ENCODE assay signal across 21 cellular contexts in genomic region chr1:96515925-96516324, GRCh38.
DNase-seq lines count a peak whose midpoint lies in the region; ATAC-seq and TF ChIP-seq lines count a peak whose summit lies in the region.
"Had no signal": no experiment of that assay in that cellular context is flagged by ENCODE, and none has a peak within 500 bp of the region (broad histone marks: within the 10 kb centered on the region; RNA-seq: fewer than 3 reads in every experiment).

No MANE protein-coding gene starts in this region.

- H3K4me3 ChIP-seq in heart right ventricle, result no peak overlapping the region
- no peak overlapping the region for H3K4me3 ChIP-seq in adrenal gland
- H3K4me3 ChIP-seq: prostate gland, SK-N-MC, skin epidermis, uterus had no signal

- H3K27ac ChIP-seq in heart right ventricle (no peak overlapping the region), adrenal gland (no peak overlapping the region)
- H3K27ac ChIP-seq: prostate gland, SK-N-MC, skin epidermis, uterus had no signal

- DNase-seq in medulla oblongata (ENCODE audit: extremely low spot score) (no peak), heart right ventricle (no peak), adrenal gland (no peak)
- DNase-seq: activated T-cell treated with anti-CD3 and anti-CD28 coated beads, Interleukin-2, amount 50 U/mL, for 72 hours; CD4-positive, CD25-positive, alpha-beta regulatory T cell; DMS53; H9; NCI-H1436; NCI-H2171; NCI-H774; stimulated activated CD4-positive, alpha-beta T cell treated with anti-CD3 and anti-CD28 coated beads, Interleukin-2, amount 100 ng/mL, for 48 hours; uterus had no signal

- no peaks in the 10 kb centered on the region for H3K36me3 ChIP-seq in heart right ventricle
- H3K36me3 ChIP-seq in adrenal gland (replicated peaks in 1 of 2), result no peaks in the 10 kb centered on the region
- H3K36me3 ChIP-seq: prostate gland, uterus had no signal

- H3K4me1 ChIP-seq in heart right ventricle (peaks cover 0 to 6% (median 0%) of the 10 kb centered on the region in 9 donors), adrenal gland (replicated peaks in 1 of 2) (no peaks in the 10 kb centered on the region)
- H3K4me1 ChIP-seq: prostate gland had no signal

- WGBS in heart right ventricle, 2 donors, result 91 to 100% methylated on average over 1 of the region's 1 CpG
- 94 to 97% (median 96%) methylated on average over 1 of the region's 1 CpG for WGBS in adrenal gland, 4 donors

- H3K27me3 ChIP-seq in heart right ventricle, result no peaks in the 10 kb centered on the region
- no peaks in the 10 kb centered on the region for H3K27me3 ChIP-seq in adrenal gland
- H3K27me3 ChIP-seq: uterus had no signal

- no peaks in the 10 kb centered on the region for H3K9me3 ChIP-seq in heart right ventricle
- H3K9me3 ChIP-seq in adrenal gland (replicated peaks in 1 of 3), result no peaks in the 10 kb centered on the region
- H3K9me3 ChIP-seq: prostate gland, uterus had no signal

- TF ChIP-seq POLR2A in adrenal gland (IDR thresholded peaks at IDR 0.05), result no peak

- TF ChIP-seq CTCF in heart right ventricle (IDR thresholded peaks at IDR 0.05), result no peak
- TF ChIP-seq CTCF in adrenal gland (IDR thresholded peaks at IDR 0.05), result no peak

- intact Hi-C loops in heart right ventricle (cut with DNase I), result no loop called here
- intact Hi-C loops in adrenal gland (cut with DNase I), result no loop called here

- ATAC-seq in GM18511 (IDR thresholded peaks at IDR 0.05; ENCODE audit: unreplicated experiment) (peak; percentile 53), GM19463 (IDR thresholded peaks at IDR 0.05; ENCODE audit: unreplicated experiment) (peak; percentile 50), HG02970 (IDR thresholded peaks at IDR 0.05; ENCODE audit: low FRiP score, unreplicated experiment) (peak; percentile 45), HG03520 (IDR thresholded peaks at IDR 0.05; ENCODE audit: unreplicated experiment) (peak; percentile 42), HG03565 (IDR thresholded peaks at IDR 0.05; ENCODE audit: unreplicated experiment) (no peak), heart right ventricle (no peak)
- ATAC-seq: activated T-cell treated with anti-CD3 and anti-CD28 coated beads, Interleukin-2, amount 50 U/mL, for 72 hours; natural killer cell treated with Interleukin-12 subunit alpha and Interleukin-12 subunit beta and Interleukin-15 and Interleukin-18, amount 100 ng/mL, for 72 hours had no signal

Comparison
In these comparisons a context has a peak if more than half of its experiments do, and no peak if none do; other contexts are left out.
1. ATAC-seq: peak in GM18511 (single experiment), GM19463 (single experiment), HG02970 (single experiment) and HG03520 (single experiment); none in HG03565 (single experiment) and heart right ventricle (0 of 8).